8 cellular contexts compared by ENCODE assay signal in the genomic region with DNA sequence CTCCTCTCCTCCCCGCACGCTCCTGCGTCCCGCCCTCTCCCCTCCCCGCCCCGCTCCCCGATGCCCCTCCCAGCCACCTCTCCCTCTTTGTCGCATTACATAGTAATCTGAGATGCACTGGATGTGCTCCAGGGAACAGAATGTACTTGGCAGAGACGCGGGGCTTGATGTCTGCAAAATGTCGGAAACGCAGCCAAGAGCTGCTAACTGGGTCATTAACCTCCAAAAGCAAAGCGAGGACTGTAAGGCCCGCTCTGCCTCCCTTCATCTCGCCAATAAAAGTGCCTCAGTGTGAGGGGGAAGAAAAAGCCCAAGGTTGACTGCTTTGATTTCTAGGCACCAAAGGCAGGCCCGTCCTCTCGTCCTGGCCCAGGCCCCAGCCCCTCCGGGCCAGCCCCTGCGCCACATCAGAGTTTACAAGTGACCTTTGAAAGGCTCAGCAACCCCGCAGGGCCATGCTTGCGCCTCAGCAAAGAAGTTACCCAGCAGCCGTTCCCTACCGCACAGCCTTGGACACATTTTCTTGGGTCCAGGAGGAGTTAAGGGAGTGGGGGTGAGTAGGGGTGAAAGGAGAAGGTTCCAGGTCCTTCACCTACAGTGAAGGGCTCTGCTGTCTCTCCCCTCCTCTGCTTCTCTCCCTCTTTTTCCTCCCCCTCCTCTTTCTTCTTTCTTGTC.
DNase-seq lines count a peak whose midpoint lies in the region; ATAC-seq lines count a peak whose summit lies in the region.

No MANE protein-coding gene starts in this region.

- H3K9me3 ChIP-seq in iPS-18a (ENCODE audit: control insufficient read depth, low read depth, low read length) = no peaks in the 10 kb centered on the region

- H3K4me1 ChIP-seq in iPS-18a (ENCODE audit: control insufficient read depth, low read depth, low read length) = peaks cover 16% of the 10 kb centered on the region

- DNase-seq in ELR (ENCODE audit: low read depth) (peak; percentile 84), NCI-H345 treated with DMSO at 0.1 percent for 48 hours (lab: John Stamatoyannopoulos, UW; ENCODE audit: unreplicated experiment) (peak; percentile 91), brain pericyte (ENCODE audit: low read depth, low spot score) (peak; percentile 79), skeletal muscle cell (ENCODE audit: low read depth) (peak; percentile 100)

- peak overlapping the region; percentile 81 for H3K27ac ChIP-seq in iPS-18a (ENCODE audit: low read length)

- peaks cover 9% of the 10 kb centered on the region for H3K27me3 ChIP-seq in iPS-18a (ENCODE audit: control insufficient read depth, insufficient read depth, low read length)

- H3K36me3 ChIP-seq in iPS-18a (ENCODE audit: control insufficient read depth, low read depth, low read length) = no peaks in the 10 kb centered on the region

- no peak for ATAC-seq in GM18520 (IDR thresholded peaks at IDR 0.05; ENCODE audit: unreplicated experiment)
- ATAC-seq in GM21447 (IDR thresholded peaks at IDR 0.05; ENCODE audit: unreplicated experiment) = no peak
- ATAC-seq in GM18907 (IDR thresholded peaks at IDR 0.05; ENCODE audit: unreplicated experiment) = no peak

- H3K4me3 ChIP-seq in iPS-18a (ENCODE audit: low read length) (peak overlapping the region; percentile 77), skeletal muscle cell (ENCODE audit: low read depth, low read length) (peak overlapping the region; percentile 31)

- peak overlapping the region; percentile 66 for H3K9ac ChIP-seq in iPS-18a (ENCODE audit: low read length)
